10 cellular contexts compared by ENCODE assay signal in genomic region chr2:159091981-159092380, GRCh38.
DNase-seq lines count a peak whose midpoint lies in the region; ATAC-seq and TF ChIP-seq lines count a peak whose summit lies in the region.
"Had no signal": no experiment of that assay in that cellular context is flagged by ENCODE, and none has a peak within 500 bp of the region (broad histone marks: within the 10 kb centered on the region; RNA-seq: fewer than 3 reads in every experiment).

No MANE protein-coding gene starts in this region.

- no peak overlapping the region for H3K9ac ChIP-seq in SK-N-MC (ENCODE audit: insufficient read length)

- peaks cover 0 to 40% (median 14%) of the 10 kb centered on the region in 4 donors for H3K4me1 Mint-ChIP-seq in CD4-positive, CD25-positive, alpha-beta regulatory T cell

- H3K36me3 Mint-ChIP-seq in CD4-positive, CD25-positive, alpha-beta regulatory T cell, result no peaks in the 10 kb centered on the region

- peak overlapping the region in 1 of 4 donors; percentile 32 for H3K4me3 Mint-ChIP-seq in CD4-positive, CD25-positive, alpha-beta regulatory T cell

- no peak for ATAC-seq in CD4-positive, CD25-positive, alpha-beta regulatory T cell (ENCODE audit: low read depth in 2 of 2)
- ATAC-seq in GM21515 (IDR thresholded peaks at IDR 0.05; ENCODE audit: unreplicated experiment), result peak; percentile 58

- H3K9me3 ChIP-seq in CD4-positive, CD25-positive, alpha-beta regulatory T cell (ENCODE audit: control insufficient read depth in 2 of 2, low read length in 2 of 2), result peaks cover 0 to 4% of the 10 kb centered on the region in 2 experiments
- no peaks in the 10 kb centered on the region for H3K9me3 ChIP-seq in SK-N-MC (ENCODE audit: low read depth, low read length)
- H3K9me3 ChIP-seq: pancreas had no signal

- peaks cover 7% of the 10 kb centered on the region for H3K4me1 ChIP-seq in CD4-positive, CD25-positive, alpha-beta regulatory T cell (ENCODE audit: control insufficient read depth, insufficient read depth, low read length, poor library complexity, severe bottlenecking)

- H3K27me3 Mint-ChIP-seq in CD4-positive, CD25-positive, alpha-beta regulatory T cell, result peaks cover 4% of the 10 kb centered on the region

- peaks cover 0 to 13% (median 4%) of the 10 kb centered on the region in 7 donors for H3K9me3 Mint-ChIP-seq in CD4-positive, CD25-positive, alpha-beta regulatory T cell

- no peaks in the 10 kb centered on the region for H3K27me3 ChIP-seq in CD4-positive, CD25-positive, alpha-beta regulatory T cell (ENCODE audit: control insufficient read depth, insufficient read depth, low read length)
- H3K27me3 ChIP-seq: pancreas had no signal

- peak overlapping the region in 1 of 3 donors; percentile 61 for H3K27ac Mint-ChIP-seq in CD4-positive, CD25-positive, alpha-beta regulatory T cell

- peak in 2 of 3 donors; percentile 22 to 73 for DNase-seq in CD4-positive, CD25-positive, alpha-beta regulatory T cell
- DNase-seq in SK-N-MC (ENCODE audit: low read depth, low spot score) (no peak), lung microvascular endothelial cell (ENCODE audit: low read depth in 2 of 2) (peak; percentile 32 to 39), NCI-H1092 (lab: John Stamatoyannopoulos, UW) (no peak), HEK293T (ENCODE audit: extremely low spot score) (no peak), medulla oblongata (ENCODE audit: extremely low spot score) (no peak), RKO (ENCODE audit: low spot score) (no peak)
- DNase-seq: NCI-H187, pancreas had no signal

- no peak overlapping the region for H3K4me3 ChIP-seq in CD4-positive, CD25-positive, alpha-beta regulatory T cell (ENCODE audit: low read depth, low read length)
- H3K4me3 ChIP-seq in SK-N-MC, result no peak overlapping the region
- H3K4me3 ChIP-seq: pancreas had no signal

- H3K27ac ChIP-seq in CD4-positive, CD25-positive, alpha-beta regulatory T cell (ENCODE audit: insufficient read depth, low read length, poor library complexity, severe bottlenecking), result no peak overlapping the region
- H3K27ac ChIP-seq in SK-N-MC, result 0 out of 2 replicates have a peak overlapping the region, but pooled peaks have one; percentile 38

- CTCF ChIA-PET in HEK293T (lab: Yijun Ruan, JAX), result no interaction called here

- H3K36me3 ChIP-seq in CD4-positive, CD25-positive, alpha-beta regulatory T cell (ENCODE audit: control insufficient read depth, insufficient read depth, low read length), result no peaks in the 10 kb centered on the region
- no peaks in the 10 kb centered on the region for H3K36me3 ChIP-seq in SK-N-MC (ENCODE audit: insufficient read depth, low read length)
- H3K36me3 ChIP-seq: pancreas had no signal

- POLR2A ChIA-PET in HEK293T (lab: Yijun Ruan, JAX), result no interaction called here

TF ChIP-seq in HEK293T, 16 proteins besides CTCF, POLR2A, EP300 and RAD21:
- TF ChIP-seq FOXM1 (IDR thresholded peaks at IDR 0.05; ENCODE audit: borderline replicate concordance) (no peak), NFRKB (IDR thresholded peaks at IDR 0.05) (no peak), LEF1 (IDR thresholded peaks at IDR 0.05; ENCODE audit: borderline replicate concordance) (no peak), ARNT (IDR thresholded peaks at IDR 0.05) (no peak), ELF4 (IDR thresholded peaks at IDR 0.05) (no peak), ZNF384 (IDR thresholded peaks at IDR 0.05) (no peak), FOXK2 (IDR thresholded peaks at IDR 0.05) (no peak), SP1 (IDR thresholded peaks at IDR 0.05) (no peak), SUZ12 (IDR thresholded peaks at IDR 0.05) (no peak), TARDBP (IDR thresholded peaks at IDR 0.05) (no peak), L3MBTL2 (conservative IDR thresholded peaks at IDR 0.05) (no peak)
- TF ChIP-seq, protein P1, sequence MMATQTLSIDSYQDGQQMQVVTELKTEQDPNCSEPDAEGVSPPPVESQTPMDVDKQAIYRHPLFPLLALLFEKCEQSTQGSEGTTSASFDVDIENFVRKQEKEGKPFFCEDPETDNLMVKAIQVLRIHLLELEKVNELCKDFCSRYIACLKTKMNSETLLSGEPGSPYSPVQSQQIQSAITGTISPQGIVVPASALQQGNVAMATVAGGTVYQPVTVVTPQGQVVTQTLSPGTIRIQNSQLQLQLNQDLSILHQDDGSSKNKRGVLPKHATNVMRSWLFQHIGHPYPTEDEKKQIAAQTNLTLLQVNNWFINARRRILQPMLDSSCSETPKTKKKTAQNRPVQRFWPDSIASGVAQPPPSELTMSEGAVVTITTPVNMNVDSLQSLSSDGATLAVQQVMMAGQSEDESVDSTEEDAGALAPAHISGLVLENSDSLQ (IDR thresholded peaks at IDR 0.05), result no peak
TF ChIP-seq in HEK293T: peak in this region for 0.

Comparison
In these comparisons a context has a peak if more than half of its experiments do, and no peak if none do; other contexts are left out.
1. DNase-seq: peak in CD4-positive, CD25-positive, alpha-beta regulatory T cell (2 of 3) and lung microvascular endothelial cell (2 of 2); none in SK-N-MC (single experiment), NCI-H1092 (single experiment), HEK293T (single experiment), medulla oblongata (single experiment) and RKO (single experiment).